1 cellular context compared by ENCODE assay signal in genomic region chr9:131886839-131887238, GRCh38.
TF ChIP-seq lines count a peak whose summit lies in the region.

No MANE protein-coding gene starts in this region.

TF ChIP-seq in IMR-90, 13 proteins besides CTCF, POLR2A, EP300 and RAD21 (continued from another document):
- TF ChIP-seq ELK1 (IDR thresholded peaks at IDR 0.05; ENCODE audit: borderline replicate concordance, low read depth, low read length) (no peak), USF2 (IDR thresholded peaks at IDR 0.05; ENCODE audit: low read depth, low read length) (no peak), CEBPB (IDR thresholded peaks at IDR 0.05; ENCODE audit: low read depth, low read length) (peak; percentile 41; the same call in 1 of the 2 replicates)
